In genomic region chr13:48303331-48304131, GRCh38 we compare ENCODE assay signal across 1 cellular context.
TF ChIP-seq lines count a peak whose summit lies in the region.

TSS of gene RB1 (plus strand) at chr13:48303751. CDS start at chr13:48303913, 162 bp downstream.

TF ChIP-seq in HepG2, 621 proteins besides CTCF, POLR2A, EP300 and RAD21 (continued from another document and continues in another):
- TF ChIP-seq, protein P1, sequence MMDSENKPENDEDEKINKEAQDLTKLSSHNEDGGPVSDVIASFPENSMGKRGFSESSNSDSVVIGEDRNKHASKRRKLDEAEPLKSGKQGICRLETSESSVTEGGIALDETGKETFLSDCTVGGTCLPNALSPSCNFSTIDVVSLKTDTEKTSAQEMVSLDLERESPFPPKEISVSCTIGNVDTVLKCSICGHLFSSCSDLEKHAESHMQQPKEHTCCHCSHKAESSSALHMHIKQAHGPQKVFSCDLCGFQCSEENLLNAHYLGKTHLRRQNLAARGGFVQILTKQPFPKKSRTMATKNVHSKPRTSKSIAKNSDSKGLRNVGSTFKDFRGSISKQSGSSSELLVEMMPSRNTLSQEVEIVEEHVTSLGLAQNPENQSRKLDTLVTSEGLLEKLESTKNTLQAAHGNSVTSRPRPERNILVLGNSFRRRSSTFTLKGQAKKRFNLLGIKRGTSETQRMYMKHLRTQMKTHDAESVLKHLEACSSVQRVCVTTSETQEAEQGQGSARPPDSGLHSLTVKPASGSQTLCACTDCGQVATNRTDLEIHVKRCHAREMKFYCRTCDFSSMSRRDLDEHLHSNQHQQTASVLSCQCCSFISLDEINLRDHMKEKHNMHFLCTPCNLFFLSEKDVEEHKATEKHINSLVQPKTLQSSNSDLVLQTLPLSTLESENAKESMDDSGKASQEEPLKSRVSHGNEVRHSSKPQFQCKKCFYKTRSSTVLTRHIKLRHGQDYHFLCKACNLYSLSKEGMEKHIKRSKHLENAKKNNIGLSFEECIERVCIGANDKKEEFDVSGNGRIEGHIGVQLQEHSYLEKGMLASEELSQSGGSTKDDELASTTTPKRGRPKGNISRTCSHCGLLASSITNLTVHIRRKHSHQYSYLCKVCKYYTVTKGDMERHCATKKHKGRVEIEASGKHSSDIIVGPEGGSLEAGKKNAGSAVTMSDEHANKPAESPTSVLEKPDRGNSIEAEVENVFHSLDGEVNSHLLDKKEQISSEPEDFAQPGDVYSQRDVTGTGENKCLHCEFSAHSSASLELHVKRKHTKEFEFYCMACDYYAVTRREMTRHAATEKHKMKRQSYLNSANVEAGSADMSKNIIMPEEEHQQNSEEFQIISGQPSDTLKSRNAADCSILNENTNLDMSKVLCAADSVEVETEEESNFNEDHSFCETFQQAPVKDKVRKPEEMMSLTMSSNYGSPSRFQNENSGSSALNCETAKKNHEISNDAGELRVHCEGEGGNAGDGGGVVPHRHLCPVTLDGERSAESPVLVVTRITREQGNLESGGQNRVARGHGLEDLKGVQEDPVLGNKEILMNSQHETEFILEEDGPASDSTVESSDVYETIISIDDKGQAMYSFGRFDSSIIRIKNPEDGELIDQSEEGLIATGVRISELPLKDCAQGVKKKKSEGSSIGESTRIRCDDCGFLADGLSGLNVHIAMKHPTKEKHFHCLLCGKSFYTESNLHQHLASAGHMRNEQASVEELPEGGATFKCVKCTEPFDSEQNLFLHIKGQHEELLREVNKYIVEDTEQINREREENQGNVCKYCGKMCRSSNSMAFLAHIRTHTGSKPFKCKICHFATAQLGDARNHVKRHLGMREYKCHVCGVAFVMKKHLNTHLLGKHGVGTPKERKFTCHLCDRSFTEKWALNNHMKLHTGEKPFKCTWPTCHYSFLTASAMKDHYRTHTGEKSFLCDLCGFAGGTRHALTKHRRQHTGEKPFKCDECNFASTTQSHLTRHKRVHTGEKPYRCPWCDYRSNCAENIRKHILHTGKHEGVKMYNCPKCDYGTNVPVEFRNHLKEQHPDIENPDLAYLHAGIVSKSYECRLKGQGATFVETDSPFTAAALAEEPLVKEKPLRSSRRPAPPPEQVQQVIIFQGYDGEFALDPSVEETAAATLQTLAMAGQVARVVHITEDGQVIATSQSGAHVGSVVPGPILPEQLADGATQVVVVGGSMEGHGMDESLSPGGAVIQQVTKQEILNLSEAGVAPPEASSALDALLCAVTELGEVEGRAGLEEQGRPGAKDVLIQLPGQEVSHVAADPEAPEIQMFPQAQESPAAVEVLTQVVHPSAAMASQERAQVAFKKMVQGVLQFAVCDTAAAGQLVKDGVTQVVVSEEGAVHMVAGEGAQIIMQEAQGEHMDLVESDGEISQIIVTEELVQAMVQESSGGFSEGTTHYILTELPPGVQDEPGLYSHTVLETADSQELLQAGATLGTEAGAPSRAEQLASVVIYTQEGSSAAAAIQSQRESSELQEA (CRISPR knock-in tag; IDR thresholded peaks at IDR 0.05; ENCODE audit: not compliant biosample characterization), result peak; percentile 90
- TF ChIP-seq PBX2 (CRISPR knock-in tag; IDR thresholded peaks at IDR 0.05) (no peak), GATA4 (IDR thresholded peaks at IDR 0.05; ENCODE audit: borderline replicate concordance, low read depth) (peak; percentile 35; the same call in 1 of the 2 replicates), ONECUT2 (CRISPR knock-in tag; IDR thresholded peaks at IDR 0.05) (no peak), RNF219 (CRISPR knock-in tag; IDR thresholded peaks at IDR 0.05) (no peak), KDM5B (CRISPR knock-in tag; IDR thresholded peaks at IDR 0.05; ENCODE audit: borderline replicate concordance) (peak; percentile 81; the same call in 1 of the 2 replicates), ZBTB39 (CRISPR knock-in tag; IDR thresholded peaks at IDR 0.05) (no peak), IRF1 (CRISPR knock-in tag; IDR thresholded peaks at IDR 0.05; ENCODE audit: low read depth) (no peak), ZNF34 (CRISPR knock-in tag; IDR thresholded peaks at IDR 0.05; ENCODE audit: borderline replicate concordance) (no peak), ADNP (CRISPR knock-in tag; IDR thresholded peaks at IDR 0.05) (no peak), DRAP1 (CRISPR knock-in tag; IDR thresholded peaks at IDR 0.05) (peak; percentile 40; the same call in 1 of the 2 replicates), KLF9 (CRISPR knock-in tag; IDR thresholded peaks at IDR 0.05; ENCODE audit: low read depth) (no peak), ZNF703 (CRISPR knock-in tag; IDR thresholded peaks at IDR 0.05; ENCODE audit: borderline replicate concordance) (no peak; the same call in 1 of the 2 replicates), ZNF674 (CRISPR knock-in tag; IDR thresholded peaks at IDR 0.05; ENCODE audit: low read depth) (no peak), ZSCAN31 (CRISPR knock-in tag; IDR thresholded peaks at IDR 0.05; ENCODE audit: low read depth) (no peak; the same call in 1 of the 2 replicates), SETDB1 (CRISPR knock-in tag; IDR thresholded peaks at IDR 0.05; ENCODE audit: borderline replicate concordance) (no peak), YEATS4 (CRISPR knock-in tag; IDR thresholded peaks at IDR 0.05; ENCODE audit: borderline replicate concordance) (peak; percentile 88), ZNF12 (CRISPR knock-in tag; IDR thresholded peaks at IDR 0.05) (no peak), IRX3 (CRISPR knock-in tag; IDR thresholded peaks at IDR 0.05; ENCODE audit: borderline replicate concordance, low read depth) (peak; percentile 17; the same call in 1 of the 2 replicates)
- TF ChIP-seq, protein P2, sequence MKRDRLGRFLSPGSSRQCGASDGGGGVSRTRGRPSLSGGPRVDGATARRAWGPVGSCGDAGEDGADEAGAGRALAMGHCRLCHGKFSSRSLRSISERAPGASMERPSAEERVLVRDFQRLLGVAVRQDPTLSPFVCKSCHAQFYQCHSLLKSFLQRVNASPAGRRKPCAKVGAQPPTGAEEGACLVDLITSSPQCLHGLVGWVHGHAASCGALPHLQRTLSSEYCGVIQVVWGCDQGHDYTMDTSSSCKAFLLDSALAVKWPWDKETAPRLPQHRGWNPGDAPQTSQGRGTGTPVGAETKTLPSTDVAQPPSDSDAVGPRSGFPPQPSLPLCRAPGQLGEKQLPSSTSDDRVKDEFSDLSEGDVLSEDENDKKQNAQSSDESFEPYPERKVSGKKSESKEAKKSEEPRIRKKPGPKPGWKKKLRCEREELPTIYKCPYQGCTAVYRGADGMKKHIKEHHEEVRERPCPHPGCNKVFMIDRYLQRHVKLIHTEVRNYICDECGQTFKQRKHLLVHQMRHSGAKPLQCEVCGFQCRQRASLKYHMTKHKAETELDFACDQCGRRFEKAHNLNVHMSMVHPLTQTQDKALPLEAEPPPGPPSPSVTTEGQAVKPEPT (CRISPR knock-in tag; IDR thresholded peaks at IDR 0.05; ENCODE audit: low read depth), result no peak
- TF ChIP-seq, protein P3, sequence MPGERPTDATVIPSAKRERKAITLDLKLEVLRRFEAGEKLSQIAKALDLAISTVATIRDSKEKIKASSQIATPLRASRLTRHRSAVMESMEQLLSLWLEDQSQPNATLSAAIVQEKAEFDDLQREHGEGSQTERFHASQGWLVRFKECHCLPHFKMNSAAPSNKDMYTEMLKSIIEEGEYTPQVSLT (CRISPR knock-in tag; IDR thresholded peaks at IDR 0.05; ENCODE audit: borderline replicate concordance, low read depth), result no peak
- TF ChIP-seq, protein P4, sequence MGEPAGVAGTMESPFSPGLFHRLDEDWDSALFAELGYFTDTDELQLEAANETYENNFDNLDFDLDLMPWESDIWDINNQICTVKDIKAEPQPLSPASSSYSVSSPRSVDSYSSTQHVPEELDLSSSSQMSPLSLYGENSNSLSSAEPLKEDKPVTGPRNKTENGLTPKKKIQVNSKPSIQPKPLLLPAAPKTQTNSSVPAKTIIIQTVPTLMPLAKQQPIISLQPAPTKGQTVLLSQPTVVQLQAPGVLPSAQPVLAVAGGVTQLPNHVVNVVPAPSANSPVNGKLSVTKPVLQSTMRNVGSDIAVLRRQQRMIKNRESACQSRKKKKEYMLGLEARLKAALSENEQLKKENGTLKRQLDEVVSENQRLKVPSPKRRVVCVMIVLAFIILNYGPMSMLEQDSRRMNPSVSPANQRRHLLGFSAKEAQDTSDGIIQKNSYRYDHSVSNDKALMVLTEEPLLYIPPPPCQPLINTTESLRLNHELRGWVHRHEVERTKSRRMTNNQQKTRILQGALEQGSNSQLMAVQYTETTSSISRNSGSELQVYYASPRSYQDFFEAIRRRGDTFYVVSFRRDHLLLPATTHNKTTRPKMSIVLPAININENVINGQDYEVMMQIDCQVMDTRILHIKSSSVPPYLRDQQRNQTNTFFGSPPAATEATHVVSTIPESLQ (CRISPR knock-in tag; conservative IDR thresholded peaks at IDR 0.05), result no peak
- TF ChIP-seq, protein P5, sequence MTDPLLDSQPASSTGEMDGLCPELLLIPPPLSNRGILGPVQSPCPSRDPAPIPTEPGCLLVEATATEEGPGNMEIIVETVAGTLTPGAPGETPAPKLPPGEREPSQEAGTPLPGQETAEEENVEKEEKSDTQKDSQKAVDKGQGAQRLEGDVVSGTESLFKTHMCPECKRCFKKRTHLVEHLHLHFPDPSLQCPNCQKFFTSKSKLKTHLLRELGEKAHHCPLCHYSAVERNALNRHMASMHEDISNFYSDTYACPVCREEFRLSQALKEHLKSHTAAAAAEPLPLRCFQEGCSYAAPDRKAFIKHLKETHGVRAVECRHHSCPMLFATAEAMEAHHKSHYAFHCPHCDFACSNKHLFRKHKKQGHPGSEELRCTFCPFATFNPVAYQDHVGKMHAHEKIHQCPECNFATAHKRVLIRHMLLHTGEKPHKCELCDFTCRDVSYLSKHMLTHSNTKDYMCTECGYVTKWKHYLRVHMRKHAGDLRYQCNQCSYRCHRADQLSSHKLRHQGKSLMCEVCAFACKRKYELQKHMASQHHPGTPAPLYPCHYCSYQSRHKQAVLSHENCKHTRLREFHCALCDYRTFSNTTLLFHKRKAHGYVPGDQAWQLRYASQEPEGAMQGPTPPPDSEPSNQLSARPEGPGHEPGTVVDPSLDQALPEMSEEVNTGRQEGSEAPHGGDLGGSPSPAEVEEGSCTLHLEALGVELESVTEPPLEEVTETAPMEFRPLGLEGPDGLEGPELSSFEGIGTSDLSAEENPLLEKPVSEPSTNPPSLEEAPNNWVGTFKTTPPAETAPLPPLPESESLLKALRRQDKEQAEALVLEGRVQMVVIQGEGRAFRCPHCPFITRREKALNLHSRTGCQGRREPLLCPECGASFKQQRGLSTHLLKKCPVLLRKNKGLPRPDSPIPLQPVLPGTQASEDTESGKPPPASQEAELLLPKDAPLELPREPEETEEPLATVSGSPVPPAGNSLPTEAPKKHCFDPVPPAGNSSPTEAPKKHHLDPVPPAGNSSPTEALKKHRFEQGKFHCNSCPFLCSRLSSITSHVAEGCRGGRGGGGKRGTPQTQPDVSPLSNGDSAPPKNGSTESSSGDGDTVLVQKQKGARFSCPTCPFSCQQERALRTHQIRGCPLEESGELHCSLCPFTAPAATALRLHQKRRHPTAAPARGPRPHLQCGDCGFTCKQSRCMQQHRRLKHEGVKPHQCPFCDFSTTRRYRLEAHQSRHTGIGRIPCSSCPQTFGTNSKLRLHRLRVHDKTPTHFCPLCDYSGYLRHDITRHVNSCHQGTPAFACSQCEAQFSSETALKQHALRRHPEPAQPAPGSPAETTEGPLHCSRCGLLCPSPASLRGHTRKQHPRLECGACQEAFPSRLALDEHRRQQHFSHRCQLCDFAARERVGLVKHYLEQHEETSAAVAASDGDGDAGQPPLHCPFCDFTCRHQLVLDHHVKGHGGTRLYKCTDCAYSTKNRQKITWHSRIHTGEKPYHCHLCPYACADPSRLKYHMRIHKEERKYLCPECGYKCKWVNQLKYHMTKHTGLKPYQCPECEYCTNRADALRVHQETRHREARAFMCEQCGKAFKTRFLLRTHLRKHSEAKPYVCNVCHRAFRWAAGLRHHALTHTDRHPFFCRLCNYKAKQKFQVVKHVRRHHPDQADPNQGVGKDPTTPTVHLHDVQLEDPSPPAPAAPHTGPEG (CRISPR knock-in tag; IDR thresholded peaks at IDR 0.05), result 0 out of 2 replicates have a peak, but pooled peaks have one; percentile 67
